8 cellular contexts compared by ENCODE assay signal in genomic region chr2:69453475-69454129, GRCh38. TPM values are rescaled to one million over a fixed set of nuclear protein-coding genes. Genes with fewer than 3 reads are reported as not detected.
A peak's percentile ranks its signal among the peaks of the same experiment; 100 is the strongest.
DNase-seq lines count a peak whose midpoint lies in the region; ATAC-seq lines count a peak whose summit lies in the region.
"Had no signal": no experiment of that assay in that cellular context is flagged by ENCODE, and none has a peak within 500 bp of the region (broad histone marks: within the 10 kb centered on the region; RNA-seq: fewer than 3 reads in every experiment).

No MANE protein-coding gene starts in this region.

- intact Hi-C loops in left colon (cut with DNase I, micrococcal nuclease), result no loop called here

- DNase-seq in left kidney (ENCODE audit: low read depth, low spot score), result peak; percentile 17
- no peak for DNase-seq in left colon
- no peak for DNase-seq in dermis blood vessel endothelial cell
- DNase-seq in NCI-H748 (lab: John Stamatoyannopoulos, UW; ENCODE audit: unreplicated experiment), result no peak

- peak; percentile 83 for ATAC-seq in GM18870 (IDR thresholded peaks at IDR 0.05; ENCODE audit: unreplicated experiment)
- peak; percentile 69 for ATAC-seq in GM21528 (IDR thresholded peaks at IDR 0.05; ENCODE audit: low FRiP score, unreplicated experiment)
- ATAC-seq in HG03469 (IDR thresholded peaks at IDR 0.05; ENCODE audit: unreplicated experiment), result peak; percentile 95
- no peak for ATAC-seq in left colon
- ATAC-seq: WTC11 had no signal

RNA-seq across cellular contexts. Expression of gene NFU1, which starts 16.4 kb away (rescaled TPM):
- 10 to 100 TPM; 41.1 to 44.6 TPM for total RNA-seq in left colon
- total RNA-seq in dermis blood vessel endothelial cell, result 42.6 and 44.9 TPM in 2 replicates
